Comparison of ENCODE assay signal across 22 cellular contexts in the genomic region with DNA sequence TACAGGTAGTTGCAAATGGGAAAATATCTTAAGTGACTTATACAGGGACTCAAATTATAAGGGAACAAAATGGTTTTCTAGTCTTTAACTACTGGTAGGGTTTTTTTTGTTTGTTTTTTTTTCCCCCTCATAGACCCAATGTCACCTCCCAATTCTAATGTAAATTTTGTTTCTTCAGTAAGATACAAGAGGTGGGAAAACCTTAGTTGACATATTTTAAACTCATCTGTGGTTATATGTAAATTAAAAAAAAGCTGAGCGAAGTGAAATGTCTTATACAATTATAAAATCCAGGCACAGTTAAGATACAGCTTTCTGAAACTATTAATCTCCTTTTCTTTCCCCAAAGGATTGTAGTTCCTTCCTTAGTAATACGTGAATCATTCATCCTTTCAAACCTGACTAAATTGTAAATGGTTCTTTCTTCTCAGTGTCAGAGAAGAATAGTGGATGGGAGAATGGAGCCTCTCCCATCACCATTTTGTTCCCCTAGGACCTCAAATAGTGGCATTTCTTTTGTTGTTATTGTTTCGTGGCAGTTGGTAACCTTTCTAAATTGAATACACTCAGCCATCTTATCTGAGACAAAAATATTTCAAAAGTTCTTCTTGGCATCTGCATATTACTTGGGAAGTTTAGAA.
"Had no signal": no experiment of that assay in that cellular context is flagged by ENCODE, and none has a peak within 500 bp of the region (broad histone marks: within the 10 kb centered on the region; RNA-seq: fewer than 3 reads in every experiment).

No MANE protein-coding gene starts in this region.

- H3K9me3 ChIP-seq: esophagus squamous epithelium, heart left ventricle, sigmoid colon, testis, vagina had no signal

- H3K4me3 Mint-ChIP-seq: activated naive CD4-positive, alpha-beta T cell treated with anti-CD3 and anti-CD28 coated beads, Interleukin-2, amount 10 ng/mL, durations not matched to agents 7 days and 5 days; activated T-cell treated with anti-CD3 and anti-CD28 coated beads, Interleukin-2, amount 50 U/mL, for 72 hours; effector memory CD8-positive, alpha-beta T cell; memory B cell; nephron; stimulated activated naive B cell treated with anti-CD40 and anti-IgM and Interleukin-4, amounts not matched to agents 10 μg/mL and 1 μg/mL and 100 μg/mL, for 72 hours had no signal

- H3K9me3 Mint-ChIP-seq: activated naive CD4-positive, alpha-beta T cell treated with anti-CD3 and anti-CD28 coated beads, Interleukin-2, amount 10 ng/mL, durations not matched to agents 7 days and 5 days; activated T-cell treated with anti-CD3 and anti-CD28 coated beads, Interleukin-2, amount 50 U/mL, for 72 hours; effector memory CD8-positive, alpha-beta T cell; memory B cell; nephron; stimulated activated naive B cell treated with anti-CD40 and anti-IgM and Interleukin-4, amounts not matched to agents 10 μg/mL and 1 μg/mL and 100 μg/mL, for 72 hours had no signal

- H3K4me3 ChIP-seq: esophagus squamous epithelium, heart left ventricle, sigmoid colon, smooth muscle cell, testis, vagina had no signal

- H3K27me3 ChIP-seq: esophagus squamous epithelium, heart left ventricle, sigmoid colon, testis, vagina had no signal

- H3K27ac ChIP-seq: esophagus squamous epithelium, testis, vagina had no signal

- H3K27me3 Mint-ChIP-seq: activated naive CD4-positive, alpha-beta T cell treated with anti-CD3 and anti-CD28 coated beads, Interleukin-2, amount 10 ng/mL, durations not matched to agents 7 days and 5 days; effector memory CD8-positive, alpha-beta T cell; memory B cell; stimulated activated naive B cell treated with anti-CD40 and anti-IgM and Interleukin-4, amounts not matched to agents 10 μg/mL and 1 μg/mL and 100 μg/mL, for 72 hours had no signal

- H3K36me3 ChIP-seq: vagina had no signal

- H3K4me1 ChIP-seq: esophagus squamous epithelium, testis, vagina had no signal

- DNase-seq: activated CD4-positive, alpha-beta T cell treated with anti-CD3 and anti-CD28 coated beads, Interleukin-2, amount 50 U/mL, for 48 hours; activated effector memory CD4-positive, alpha-beta T cell treated with Interleukin-2 at 50 U/mL for 16 hours; activated naive CD4-positive, alpha-beta T cell treated with anti-CD3 and anti-CD28 coated beads, Interleukin-2, amount 10 ng/mL, durations not matched to agents 7 days and 5 days; activated T-cell treated with anti-CD3 and anti-CD28 coated beads, Interleukin-2, amount 50 U/mL, for 72 hours; aorta; central memory CD4-positive, alpha-beta T cell; effector memory CD8-positive, alpha-beta T cell; esophagus squamous epithelium; heart left ventricle; left ventricle myocardium superior; occipital lobe; sigmoid colon; stimulated activated CD4-positive, alpha-beta T cell treated with anti-CD3 and anti-CD28 coated beads, Interleukin-15, amount 100 ng/mL, for 24 hours; stimulated activated CD8-positive, alpha-beta memory T cell treated with anti-CD3 and anti-CD28 coated beads, Interleukin-4, amount 100 ng/mL, for 48 hours; stimulated activated naive B cell treated with anti-CD40 and anti-IgM and Interleukin-4, amounts not matched to agents 10 μg/mL and 1 μg/mL and 100 μg/mL, for 72 hours; T-helper 9 cell; testis; trophoblast cell had no signal

- ATAC-seq: activated T-cell treated with anti-CD3 and anti-CD28 coated beads, Interleukin-2, amount 50 U/mL, for 72 hours; effector memory CD8-positive, alpha-beta T cell; heart left ventricle; left ventricle myocardium superior; stimulated activated naive B cell treated with anti-CD40 and anti-IgM and Interleukin-4, amounts not matched to agents 10 μg/mL and 1 μg/mL and 100 μg/mL, for 72 hours had no signal

- H3K27ac Mint-ChIP-seq: activated naive CD4-positive, alpha-beta T cell treated with anti-CD3 and anti-CD28 coated beads, Interleukin-2, amount 10 ng/mL, durations not matched to agents 7 days and 5 days; activated T-cell treated with anti-CD3 and anti-CD28 coated beads, Interleukin-2, amount 50 U/mL, for 72 hours; effector memory CD8-positive, alpha-beta T cell; memory B cell; stimulated activated naive B cell treated with anti-CD40 and anti-IgM and Interleukin-4, amounts not matched to agents 10 μg/mL and 1 μg/mL and 100 μg/mL, for 72 hours had no signal
